Comparison of ENCODE assay signal across 5 cellular contexts in the genomic region with DNA sequence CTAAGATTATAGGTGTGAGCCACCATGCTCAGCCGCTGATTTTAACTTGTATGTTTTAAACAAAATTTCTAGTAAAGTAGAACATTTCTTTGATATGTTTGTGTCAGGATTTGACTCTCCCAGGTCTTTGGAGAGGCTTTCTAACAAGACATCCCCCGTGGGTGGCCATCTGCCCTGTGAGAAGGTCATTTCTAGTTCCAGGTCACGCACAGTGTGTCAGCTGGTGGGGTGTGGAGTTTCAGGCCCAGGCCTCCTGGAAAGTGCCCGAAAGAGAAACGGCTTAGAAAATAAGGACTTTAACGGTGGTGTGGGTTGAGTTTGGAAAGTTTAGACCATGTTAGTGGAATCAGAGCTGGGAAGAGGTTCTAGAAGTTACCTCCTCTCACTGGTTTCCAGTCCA. TPM values are rescaled to one million over a fixed set of nuclear protein-coding genes. Genes with fewer than 3 reads are reported as not detected.
"Had no signal": no experiment of that assay in that cellular context is flagged by ENCODE, and none has a peak within 500 bp of the region (broad histone marks: within the 10 kb centered on the region; RNA-seq: fewer than 3 reads in every experiment).

No MANE protein-coding gene starts in this region.

RNA-seq across cellular contexts. Expression of a gene that starts 37.3 kb away (rescaled TPM):
- total RNA-seq: HepG2, HT1080, IMR-90, K562 had no signal
- polyA plus RNA-seq: HepG2, IgD-negative memory B cell, K562 had no signal

RNA-seq across cellular contexts. Expression of a gene that starts 48.3 kb away (rescaled TPM):
- total RNA-seq: HepG2 had no signal
- polyA plus RNA-seq: HepG2 had no signal
